ENCODE assay signal across 11 cellular contexts in genomic region chr17:74742153-74742515, GRCh38. TPM values are rescaled to one million over a fixed set of nuclear protein-coding genes. Genes with fewer than 3 reads are reported as not detected.
DNase-seq lines count a peak whose midpoint lies in the region; ATAC-seq and TF ChIP-seq lines count a peak whose summit lies in the region.
"Had no signal": no experiment of that assay in that cellular context is flagged by ENCODE, and none has a peak within 500 bp of the region (broad histone marks: within the 10 kb centered on the region; RNA-seq: fewer than 3 reads in every experiment).

No MANE protein-coding gene starts in this region.

- H3K4me3 ChIP-seq in testis = no peak overlapping the region

- no peaks in the 10 kb centered on the region for H3K27me3 ChIP-seq in testis

- peaks cover 22% of the 10 kb centered on the region for H3K4me1 ChIP-seq in testis

- DNase-seq in activated CD4-positive, alpha-beta T cell treated with anti-CD3 and anti-CD28 coated beads, Interleukin-2, amount 10 ng/mL, durations not matched to agents 24 days and 14 days = peak; percentile 92
- no peak for DNase-seq in activated CD4-positive, alpha-beta T cell treated with anti-CD3 and anti-CD28 coated beads for 1 hour
- DNase-seq in stimulated activated naive CD4-positive, alpha-beta T cell treated with Interleukin-2 at 50 U/mL for 16 hours (lab: John Stamatoyannopoulos, UW) = peak; percentile 29
- no peak for DNase-seq in testis
- DNase-seq: NCI-H524 treated with DMSO at 0.1 percent for 48 hours had no signal

- no peaks in the 10 kb centered on the region for H3K27me3 Mint-ChIP-seq in activated CD4-positive, alpha-beta T cell treated with anti-CD3 and anti-CD28 coated beads, Interleukin-2, amount 10 ng/mL, durations not matched to agents 24 days and 14 days
- no peaks in the 10 kb centered on the region for H3K27me3 Mint-ChIP-seq in activated T-helper 17 cell treated with anti-CD3 and anti-CD28 coated beads, Interleukin-2, amount 50 U/mL, for 72 hours

- H3K27ac Mint-ChIP-seq in activated CD4-positive, alpha-beta T cell treated with anti-CD3 and anti-CD28 coated beads, Interleukin-2, amount 10 ng/mL, durations not matched to agents 24 days and 14 days = peak overlapping the region; percentile 93
- peak overlapping the region; percentile 65 for H3K27ac Mint-ChIP-seq in activated T-helper 17 cell treated with anti-CD3 and anti-CD28 coated beads, Interleukin-2, amount 50 U/mL, for 72 hours

- H3K9me3 Mint-ChIP-seq in activated CD4-positive, alpha-beta T cell treated with anti-CD3 and anti-CD28 coated beads, Interleukin-2, amount 10 ng/mL, durations not matched to agents 24 days and 14 days = no peaks in the 10 kb centered on the region
- no peaks in the 10 kb centered on the region for H3K9me3 Mint-ChIP-seq in activated T-helper 17 cell treated with anti-CD3 and anti-CD28 coated beads, Interleukin-2, amount 50 U/mL, for 72 hours

- H3K27ac ChIP-seq in KOPT-K1 (ENCODE audit: low read depth, low read length, poor library complexity, severe bottlenecking) (peak overlapping the region; percentile 99), testis (no peak overlapping the region)

- peaks cover 78% of the 10 kb centered on the region for H3K4me1 Mint-ChIP-seq in activated CD4-positive, alpha-beta T cell treated with anti-CD3 and anti-CD28 coated beads, Interleukin-2, amount 10 ng/mL, durations not matched to agents 24 days and 14 days
- H3K4me1 Mint-ChIP-seq in activated T-helper 17 cell treated with anti-CD3 and anti-CD28 coated beads, Interleukin-2, amount 50 U/mL, for 72 hours = peaks cover 50% of the 10 kb centered on the region

- peaks cover 2% of the 10 kb centered on the region for H3K36me3 Mint-ChIP-seq in activated CD4-positive, alpha-beta T cell treated with anti-CD3 and anti-CD28 coated beads, Interleukin-2, amount 10 ng/mL, durations not matched to agents 24 days and 14 days (ENCODE audit: low read depth)
- no peaks in the 10 kb centered on the region for H3K36me3 Mint-ChIP-seq in activated T-helper 17 cell treated with anti-CD3 and anti-CD28 coated beads, Interleukin-2, amount 50 U/mL, for 72 hours (ENCODE audit: low read depth)

- peak; percentile 14 for ATAC-seq in activated T-helper 17 cell treated with anti-CD3 and anti-CD28 coated beads, Interleukin-2, amount 50 U/mL, for 72 hours (replicated peaks)
- ATAC-seq in GM19455 (IDR thresholded peaks at IDR 0.05; ENCODE audit: unreplicated experiment) (no peak), GM19328 (IDR thresholded peaks at IDR 0.05; ENCODE audit: unreplicated experiment) (no peak)

- H3K36me3 ChIP-seq in KOPT-K1 (ENCODE audit: insufficient read depth, low read length) = peaks cover 12% of the 10 kb centered on the region
- H3K36me3 ChIP-seq in testis (ENCODE audit: low read depth, missing control alignments) = no peaks in the 10 kb centered on the region

- no peak for TF ChIP-seq POLR2A in testis (IDR thresholded peaks at IDR 0.05)

- intact Hi-C loops in activated CD4-positive, alpha-beta T cell treated with anti-CD3 and anti-CD28 coated beads, Interleukin-2, amount 10 ng/mL, durations not matched to agents 24 days and 14 days (cut with micrococcal nuclease) = loop anchor here (2.0 to 10.0 kb wide), 2 partner anchors 17 to 457 kb away; no protein-coding TSS in a partner anchor
- intact Hi-C loops in testis (cut with DNase I; ENCODE audit: low total_unique reads) = loop anchor here (5.0 kb wide), 1 partner anchor 115 kb away; the partner anchor contains the start of gene GRIN2C

- H3K9me3 ChIP-seq in KOPT-K1 (ENCODE audit: insufficient read depth, low read length, poor library complexity, severe bottlenecking) (no peaks in the 10 kb centered on the region), testis (no peaks in the 10 kb centered on the region)

- 64 to 70% methylated on average over 4 of the region's 4 CpGs for WGBS in testis, 2 donors

- no peak for TF ChIP-seq CTCF in testis (IDR thresholded peaks at IDR 0.05)

- peak overlapping the region; percentile 81 for H3K4me3 Mint-ChIP-seq in activated CD4-positive, alpha-beta T cell treated with anti-CD3 and anti-CD28 coated beads, Interleukin-2, amount 10 ng/mL, durations not matched to agents 24 days and 14 days
- peak overlapping the region; percentile 62 for H3K4me3 Mint-ChIP-seq in activated T-helper 17 cell treated with anti-CD3 and anti-CD28 coated beads, Interleukin-2, amount 50 U/mL, for 72 hours

RNA-seq across cellular contexts. Expression of gene RAB37, which starts 5.1 kb away (rescaled TPM):
- 5.5 and 7.5 TPM in 2 replicates for total RNA-seq in activated CD4-positive, alpha-beta T cell treated with anti-CD3 and anti-CD28 coated beads, Interleukin-2, amount 10 ng/mL, durations not matched to agents 24 days and 14 days
- total RNA-seq in activated T-helper 17 cell treated with anti-CD3 and anti-CD28 coated beads, Interleukin-2, amount 50 U/mL, for 72 hours = 1 to 10 TPM; 2.5 to 3.4 TPM
- under 1 TPM; 0.81 to 0.94 TPM for total RNA-seq in testis
- polyA plus RNA-seq in testis (ENCODE audit: insufficient read depth, low read depth, low replicate concordance) = 1.9 TPM
- total RNA-seq: epithelial cell of proximal tubule had no signal

RNA-seq across cellular contexts. Expression of gene NHERF1, which starts 6.3 kb away (rescaled TPM):
- total RNA-seq in activated CD4-positive, alpha-beta T cell treated with anti-CD3 and anti-CD28 coated beads, Interleukin-2, amount 10 ng/mL, durations not matched to agents 24 days and 14 days = 134 and 138 TPM in 2 replicates
- total RNA-seq in activated T-helper 17 cell treated with anti-CD3 and anti-CD28 coated beads, Interleukin-2, amount 50 U/mL, for 72 hours = 100 to 1,000 TPM in 1 of 2 donors, 10 to 100 TPM in 1; 76.2 to 160 TPM
- 10 to 100 TPM; 26.9 to 28.6 TPM for total RNA-seq in testis
- 69.2 TPM for polyA plus RNA-seq in testis (ENCODE audit: insufficient read depth, low read depth, low replicate concordance)

RNA-seq across cellular contexts. Expression of gene CD300LF, which starts 29.4 kb away (rescaled TPM):
- total RNA-seq in activated CD4-positive, alpha-beta T cell treated with anti-CD3 and anti-CD28 coated beads, Interleukin-2, amount 10 ng/mL, durations not matched to agents 24 days and 14 days = not detected in 2 replicates
- not detected for total RNA-seq in activated T-helper 17 cell treated with anti-CD3 and anti-CD28 coated beads, Interleukin-2, amount 50 U/mL, for 72 hours
- 1 to 10 TPM in 1 of 2 donors, under 1 TPM in 1; 0.43 to 1.1 TPM for total RNA-seq in testis
- polyA plus RNA-seq in testis (ENCODE audit: insufficient read depth, low read depth, low replicate concordance) = 0.79 TPM
- total RNA-seq: epithelial cell of proximal tubule had no signal
- polyA plus RNA-seq: BJ had no signal

RNA-seq across cellular contexts. Expression of gene NAT9, which starts 34.0 kb away (rescaled TPM):
- 62.7 and 67.6 TPM in 2 replicates for total RNA-seq in activated CD4-positive, alpha-beta T cell treated with anti-CD3 and anti-CD28 coated beads, Interleukin-2, amount 10 ng/mL, durations not matched to agents 24 days and 14 days
- 10 to 100 TPM; 31.6 to 39.2 TPM for total RNA-seq in activated T-helper 17 cell treated with anti-CD3 and anti-CD28 coated beads, Interleukin-2, amount 50 U/mL, for 72 hours
- 10 to 100 TPM; 45.6 to 51.3 TPM for total RNA-seq in testis
- polyA plus RNA-seq in testis (ENCODE audit: insufficient read depth, low read depth, low replicate concordance) = 43.8 TPM

Comparison
In these comparisons a context has a peak if more than half of its experiments do, and no peak if none do; other contexts are left out.
1. DNase-seq: peak in activated CD4-positive, alpha-beta T cell treated with anti-CD3 and anti-CD28 coated beads, Interleukin-2, amount 10 ng/mL, durations not matched to agents 24 days and 14 days (single experiment) and stimulated activated naive CD4-positive, alpha-beta T cell treated with Interleukin-2 at 50 U/mL for 16 hours (single experiment); none in activated CD4-positive, alpha-beta T cell treated with anti-CD3 and anti-CD28 coated beads for 1 hour (single experiment) and testis (single experiment).